Comparison of ENCODE assay signal across 9 cellular contexts in genomic region chrX:40083120-40083978, GRCh38. TPM values are rescaled to one million over a fixed set of nuclear protein-coding genes. Genes with fewer than 3 reads are reported as not detected.
DNase-seq lines count a peak whose midpoint lies in the region; ATAC-seq and TF ChIP-seq lines count a peak whose summit lies in the region.
"Had no signal": no experiment of that assay in that cellular context is flagged by ENCODE, and none has a peak within 500 bp of the region (broad histone marks: within the 10 kb centered on the region; RNA-seq: fewer than 3 reads in every experiment).

No MANE protein-coding gene starts in this region.

- no peak for ATAC-seq in IMR-90 (ENCODE audit: low read depth)
- ATAC-seq in GM21367 (IDR thresholded peaks at IDR 0.05; ENCODE audit: unreplicated experiment): no peak
- no peak for ATAC-seq in GM18870 (IDR thresholded peaks at IDR 0.05; ENCODE audit: unreplicated experiment)
- ATAC-seq in HG02571 (IDR thresholded peaks at IDR 0.05; ENCODE audit: unreplicated experiment): no peak

- POLR2A ChIA-PET in BJ (lab: Charles Lee): no interaction called here
- POLR2A ChIA-PET in IMR-90 (lab: Charles Lee; ENCODE audit: unreplicated experiment): no interaction called here

- no peak overlapping the region; the same call in 1 of the 2 replicates for H3K18ac ChIP-seq in IMR-90 (ENCODE audit: low read depth, low read length)

- CTCF ChIA-PET in BJ (lab: Yijun Ruan, JAX): no interaction called here
- CTCF ChIA-PET in IMR-90 (lab: Yijun Ruan, JAX): interaction anchor here (1.1 kb wide), 1 partner anchor 82 kb away, joined by 3 read pairs; no protein-coding TSS in a partner anchor

- H3K36me3 ChIP-seq in BJ (ENCODE audit: control insufficient read depth, insufficient read depth, low read length): no peaks in the 10 kb centered on the region
- H3K36me3 ChIP-seq in IMR-90 (ENCODE audit: control insufficient read depth, insufficient read depth, low read length): no peaks in the 10 kb centered on the region
- no peaks in the 10 kb centered on the region for H3K36me3 ChIP-seq in duodenal mucosa (ENCODE audit: control insufficient read depth in 1 of 2, insufficient read depth in 2 of 2, low read length in 2 of 2)
- H3K36me3 ChIP-seq in mucosa of rectum (ENCODE audit: control insufficient read depth in 2 of 2, insufficient read depth in 2 of 2, low read length in 2 of 2): no peaks in the 10 kb centered on the region

- no peak for TF ChIP-seq RAD21 in IMR-90 (IDR thresholded peaks at IDR 0.05; ENCODE audit: low read length)

- in situ Hi-C loops in IMR-90 (cut with MboI; ENCODE audit: low sequenced_read_pairs): loop anchor here (10.0 kb wide), 2 partner anchors 269 to 349 kb away; no protein-coding TSS in a partner anchor

- no peak overlapping the region for H4K91ac ChIP-seq in IMR-90 (ENCODE audit: insufficient read depth, low read depth, low read length)

- H2AFZ ChIP-seq in IMR-90 (replicated peaks; ENCODE audit: low read length, poor library complexity): peak overlapping the region; percentile 46

- no peak overlapping the region for H3K9ac ChIP-seq in IMR-90 (ENCODE audit: low read depth, low read length)
- H3K9ac ChIP-seq in duodenal mucosa (ENCODE audit: low read depth in 1 of 2, low read length in 2 of 2): no peak overlapping the region
- H3K9ac ChIP-seq in mucosa of rectum (ENCODE audit: low read depth in 1 of 2, low read length in 2 of 2): peak overlapping the region in 1 of 2 donors; percentile 42

- H3K23ac ChIP-seq in IMR-90 (ENCODE audit: low read depth, low read length): no peak overlapping the region; the same call in 1 of the 2 replicates

- H4K20me1 ChIP-seq in IMR-90 (ENCODE audit: insufficient read depth, low read length): peaks cover 46% of the 10 kb centered on the region

- H2BK5ac ChIP-seq in IMR-90 (ENCODE audit: low read depth, low read length, poor library complexity, severe bottlenecking): no peak overlapping the region

- intact Hi-C loops in IMR-90 (cut with micrococcal nuclease): no loop called here

- H3K79me1 ChIP-seq in IMR-90 (ENCODE audit: low read depth in 1 of 2, low read length in 2 of 2): peaks cover 8 to 35% of the 10 kb centered on the region in 2 experiments; a peak in 2 of 4 replicates

- no peak overlapping the region for H3K27ac ChIP-seq in IMR-90 (ENCODE audit: insufficient read depth, low read length)
- no peak overlapping the region for H3K27ac ChIP-seq in duodenal mucosa (ENCODE audit: low read depth, low read length)
- H3K27ac ChIP-seq in mucosa of rectum (ENCODE audit: low read depth in 2 of 2, low read length in 2 of 2): no peak overlapping the region

- DNase-seq in BJ (ENCODE audit: low read depth) (no peak), IMR-90 (no peak), 8988T (no peak)

- H4K5ac ChIP-seq in IMR-90 (ENCODE audit: low read depth, low read length): no peak overlapping the region

- H3K4me3 ChIP-seq in BJ (ENCODE audit: low read depth, low read length): peak overlapping the region; percentile 36
- H3K4me3 ChIP-seq in IMR-90 (ENCODE audit: insufficient read depth, low read depth, low read length): peak overlapping the region; percentile 20
- peak overlapping the region; percentile 29 to 50 for H3K4me3 ChIP-seq in duodenal mucosa (ENCODE audit: low read depth in 1 of 2, low read length in 2 of 2)
- peak overlapping the region; percentile 44 to 55 for H3K4me3 ChIP-seq in mucosa of rectum (ENCODE audit: low read length in 2 of 2)
- H3K4me3 ChIP-seq: HAP-1 had no signal

- H2BK15ac ChIP-seq in IMR-90 (ENCODE audit: low read depth, low read length): no peak overlapping the region

- H2BK120ac ChIP-seq in IMR-90 (ENCODE audit: low read depth, low read length): no peak overlapping the region

- no peak overlapping the region for H4K8ac ChIP-seq in IMR-90 (ENCODE audit: low read depth in 2 of 2, low read length in 2 of 2)

- no peak for TF ChIP-seq CTCF in BJ (IDR thresholded peaks at IDR 0.05; ENCODE audit: insufficient read depth, low read depth, low read length)
- TF ChIP-seq CTCF in IMR-90 (conservative IDR thresholded peaks at IDR 0.05; ENCODE audit: low read depth, low read length): no peak

- H2BK20ac ChIP-seq in IMR-90 (ENCODE audit: low read depth, low read length): no peak overlapping the region

- H3K56ac ChIP-seq in IMR-90 (ENCODE audit: extremely low read depth, insufficient read depth, low read length): no peak overlapping the region

- H3K9me1 ChIP-seq in IMR-90 (ENCODE audit: insufficient read depth, low read length): 0 out of 2 replicates have a peak, but pooled peaks cover 9% of the 10 kb centered on the region

- H2AK5ac ChIP-seq in IMR-90 (ENCODE audit: low read depth, low read length): no peak overlapping the region

- BruUV-seq in IMR-90 (replicated peaks; lab: Mats Ljungman, UMichigan): no TSS peak

- no peak for TF ChIP-seq POLR2A in IMR-90 (IDR thresholded peaks at IDR 0.05; ENCODE audit: low read depth, low read length)

- WGBS in IMR-90 (ENCODE audit: extremely low coverage in 2 of 2, insufficient read length in 1 of 2), 2 experiments: 15% methylated on average over 12 of the region's 61 CpGs; no CpG with 5 or more reads in 1 of the 2 experiments

- H3K4me1 ChIP-seq in IMR-90 (ENCODE audit: control insufficient read depth, insufficient read depth, low read length): peaks cover 19% of the 10 kb centered on the region
- H3K4me1 ChIP-seq in duodenal mucosa (ENCODE audit: control insufficient read depth in 1 of 2, insufficient read depth in 2 of 2, low read length in 2 of 2): peaks cover 27 to 34% of the 10 kb centered on the region in 2 donors
- H3K4me1 ChIP-seq in mucosa of rectum (ENCODE audit: control insufficient read depth in 2 of 2, insufficient read depth in 2 of 2, low read length in 2 of 2): peaks cover 16 to 32% of the 10 kb centered on the region in 2 donors

- no peak overlapping the region; the same call in 1 of the 2 replicates for H3K4ac ChIP-seq in IMR-90 (ENCODE audit: low read depth, low read length)

- H3K9me3 ChIP-seq in IMR-90 (ENCODE audit: control insufficient read depth, insufficient read depth, low read length) (no peaks in the 10 kb centered on the region), duodenal mucosa (ENCODE audit: control insufficient read depth in 1 of 2, low read length in 2 of 2) (no peaks in the 10 kb centered on the region), mucosa of rectum (ENCODE audit: control insufficient read depth in 2 of 2, low read length in 2 of 2) (no peaks in the 10 kb centered on the region)
- H3K9me3 ChIP-seq: HAP-1 had no signal

- peak overlapping the region; percentile 51; the same call in 1 of the 2 replicates for H3K4me2 ChIP-seq in IMR-90 (ENCODE audit: low read depth, low read length)

- peak overlapping the region; percentile 5 for H2AK9ac ChIP-seq in IMR-90 (replicated peaks; ENCODE audit: low read depth, low read length, poor library complexity)

- dilution Hi-C loops in IMR-90 (cut with HindIII; ENCODE audit: low sequenced_read_pairs, unreplicated experiment): no loop called here

- H3K27me3 ChIP-seq in BJ (ENCODE audit: control insufficient read depth, insufficient read depth, low read length): no peaks in the 10 kb centered on the region
- H3K27me3 ChIP-seq in IMR-90 (ENCODE audit: control insufficient read depth, insufficient read depth, low read length): no peaks in the 10 kb centered on the region
- H3K27me3 ChIP-seq in duodenal mucosa (ENCODE audit: control insufficient read depth in 1 of 2, insufficient read depth in 2 of 2, low read length in 2 of 2): no peaks in the 10 kb centered on the region
- H3K27me3 ChIP-seq in mucosa of rectum (ENCODE audit: control insufficient read depth in 2 of 2, insufficient read depth in 2 of 2, low read length in 2 of 2): peaks cover 4 to 14% of the 10 kb centered on the region in 2 donors

- H3K14ac ChIP-seq in IMR-90 (replicated peaks; ENCODE audit: low read depth, low read length): no peak overlapping the region

TF ChIP-seq in IMR-90, 13 proteins besides CTCF, POLR2A, EP300 and RAD21:
- TF ChIP-seq USF2 (IDR thresholded peaks at IDR 0.05; ENCODE audit: low read depth, low read length) (no peak), MAFK (IDR thresholded peaks at IDR 0.05; ENCODE audit: low read depth, low read length) (no peak), BHLHE40 (IDR thresholded peaks at IDR 0.05; ENCODE audit: low read depth, low read length) (no peak), CHD1 (IDR thresholded peaks at IDR 0.05; ENCODE audit: low read depth, low read length) (no peak), ELK1 (IDR thresholded peaks at IDR 0.05; ENCODE audit: borderline replicate concordance, low read depth, low read length) (no peak), NFE2L2 (IDR thresholded peaks at IDR 0.05; ENCODE audit: low read depth, low read length) (no peak), SMC3 (IDR thresholded peaks at IDR 0.05; ENCODE audit: low read depth, low read length) (no peak), MAZ (IDR thresholded peaks at IDR 0.05; ENCODE audit: borderline replicate concordance, low read depth, low read length) (no peak), RFX5 (IDR thresholded peaks at IDR 0.05; ENCODE audit: low read depth, low read length) (no peak), FOS (IDR thresholded peaks at IDR 0.05; ENCODE audit: low read depth, low read length) (no peak), MXI1 (IDR thresholded peaks at IDR 0.05; ENCODE audit: borderline replicate concordance, low read depth, low read length) (no peak), RCOR1 (IDR thresholded peaks at IDR 0.05; ENCODE audit: insufficient replicate concordance, low read length) (no peak)
TF ChIP-seq in IMR-90: peak in this region for 0.

RNA-seq across cellular contexts. Expression of gene BCOR, which starts 14.4 kb away (rescaled TPM):
- polyA plus RNA-seq in BJ (2011; rRNA removed): 5.6 TPM in 2 replicates
- 10.2 and 16.9 TPM in 2 replicates for polyA minus RNA-seq in BJ (2011; rRNA and poly(A)+ RNA removed)
- 7.5 and 8.9 TPM in 2 replicates for total RNA-seq in IMR-90 (2012; rRNA removed)
- polyA plus RNA-seq in IMR-90 (2012; rRNA removed): 7.9 and 9.0 TPM in 2 replicates
- polyA plus RNA-seq in IMR-90 (2012; cell fraction: cytosol; rRNA removed): 5.3 and 6.2 TPM in 2 replicates
- polyA plus RNA-seq in IMR-90 (2012; cell fraction: nucleus; rRNA removed; ENCODE audit: low replicate concordance): 7.8 and 17.4 TPM in 2 replicates
